ENCODE assay signal across 30 cellular contexts in genomic region chr2:100405403-100406119, GRCh38.
"Had no signal": no experiment of that assay in that cellular context is flagged by ENCODE, and none has a peak within 500 bp of the region (broad histone marks: within the 10 kb centered on the region; RNA-seq: fewer than 3 reads in every experiment).

No MANE protein-coding gene starts in this region.

- H3K36me3 ChIP-seq: colonic mucosa had no signal

- FAIRE-seq: frontal cortex had no signal

- H3K4me3 ChIP-seq: adrenal gland, body of pancreas, cardiac muscle cell, colonic mucosa, dorsolateral prefrontal cortex had no signal

- H3K27me3 ChIP-seq: adrenal gland, body of pancreas, cardiac muscle cell, colonic mucosa, dorsolateral prefrontal cortex had no signal

- H3K27ac ChIP-seq: adrenal gland, body of pancreas, cardiac muscle cell, colonic mucosa, WERI-Rb-1 had no signal

- DNase-seq: activated B cell treated with CpG ODN at 0.5 μM for 24 hours; activated CD4-positive, alpha-beta T cell treated with anti-CD3 and anti-CD28 coated beads for 48 hours; activated CD4-positive, alpha-beta T cell treated with anti-CD3 and anti-CD28 coated beads, Interleukin-2, amount 50 U/mL, for 1 hour; activated CD4-positive, alpha-beta T cell treated with anti-CD3 and anti-CD28 coated beads, Interleukin-2, amount 50 U/mL, for 48 hours; activated CD8-positive, alpha-beta T cell treated with anti-CD3 and anti-CD28 coated beads for 36 hours; activated effector memory CD4-positive, alpha-beta T cell treated with anti-CD3 and anti-CD28 coated beads, Interleukin-2, amount 50 U/mL, for 16 hours; activated naive CD4-positive, alpha-beta T cell treated with anti-CD3 and anti-CD28 coated beads for 36 hours; activated naive CD8-positive, alpha-beta T cell treated with anti-CD3 and anti-CD28 coated beads for 36 hours; activated naive CD8-positive, alpha-beta T cell treated with anti-CD3 and anti-CD28 coated beads, Interleukin-2, amount 50 U/mL, for 24 hours; activated T-cell treated with anti-CD3 and anti-CD28 coated beads, Interleukin-2, amount 50 U/mL, for 1 hour; activated T-cell treated with anti-CD3 and anti-CD28 coated beads, Interleukin-2, amount 50 U/mL, for 48 hours; amygdala; aorta; body of pancreas; central memory CD4-positive, alpha-beta T cell; cerebellar nuclear complex; colonic mucosa; dorsolateral prefrontal cortex; effector memory CD4-positive, alpha-beta T cell; endodermal cell; foreskin fibroblast; T-helper 1 cell; T-helper 17 cell; T1000; WERI-Rb-1 had no signal

- ATAC-seq: activated CD4-positive, CD25-positive, alpha-beta regulatory T cell treated with anti-CD3 and anti-CD28 coated beads, Interleukin-2, amount 50 U/mL, for 24 hours; activated CD8-positive, alpha-beta T cell treated with anti-CD3 and anti-CD28 coated beads for 36 hours; activated naive CD8-positive, alpha-beta T cell treated with anti-CD3 and anti-CD28 coated beads, Interleukin-2, amount 50 U/mL, for 24 hours; body of pancreas; esophagus mucosa; T-helper 17 cell had no signal

- H3K9me3 ChIP-seq: adrenal gland, body of pancreas, colonic mucosa had no signal

- H3K4me1 ChIP-seq: adrenal gland, body of pancreas, colonic mucosa had no signal
